19 cellular contexts compared by ENCODE assay signal in genomic region chr7:47284691-47285246, GRCh38.
"Had no signal": no experiment of that assay in that cellular context is flagged by ENCODE, and none has a peak within 500 bp of the region (broad histone marks: within the 10 kb centered on the region; RNA-seq: fewer than 3 reads in every experiment).

No MANE protein-coding gene starts in this region.

- H3K9me3 Mint-ChIP-seq: activated naive CD4-positive, alpha-beta T cell treated with anti-CD3 and anti-CD28 coated beads, Interleukin-2, amount 50 U/mL, for 24 hours; neural progenitor cell had no signal

- H3K27ac ChIP-seq: cardiac muscle cell, left lung, neural progenitor cell, pancreas, VCaP had no signal

- H2AFZ ChIP-seq: neural progenitor cell had no signal

- H3K36me3 ChIP-seq: cardiac muscle cell, neural progenitor cell had no signal

- H3K36me3 Mint-ChIP-seq: activated CD4-positive, alpha-beta memory T cell treated with anti-CD3 and anti-CD28 coated beads for 36 hours; activated naive CD4-positive, alpha-beta T cell treated with anti-CD3 and anti-CD28 coated beads, Interleukin-2, amount 50 U/mL, for 24 hours had no signal

- H3K4me3 Mint-ChIP-seq: activated CD4-positive, alpha-beta memory T cell treated with anti-CD3 and anti-CD28 coated beads for 36 hours; activated naive CD4-positive, alpha-beta T cell treated with anti-CD3 and anti-CD28 coated beads, Interleukin-2, amount 50 U/mL, for 24 hours; activated T-cell treated with anti-CD3 and anti-CD28 coated beads, Interleukin-2, amount 50 U/mL, for 4 hours; neural progenitor cell had no signal

- H3K4me1 ChIP-seq: adrenal gland, left lung, neural progenitor cell, pancreas had no signal

- H3K4me1 Mint-ChIP-seq: activated naive CD4-positive, alpha-beta T cell treated with anti-CD3 and anti-CD28 coated beads, Interleukin-2, amount 50 U/mL, for 24 hours; neural progenitor cell had no signal

- ATAC-seq: activated T-cell treated with anti-CD3 and anti-CD28 coated beads, Interleukin-2, amount 50 U/mL, for 4 hours; left lung had no signal

- DNase-seq: activated CD4-positive, alpha-beta memory T cell treated with anti-CD3 and anti-CD28 coated beads for 36 hours; activated effector memory CD4-positive, alpha-beta T cell treated with Interleukin-2 at 50 U/mL for 16 hours; activated T-cell treated with anti-CD3 and anti-CD28 coated beads, Interleukin-2, amount 50 U/mL, for 4 hours; adrenal gland; left lung; mammary epithelial cell; pancreas; small intestine; stimulated activated CD4-positive, alpha-beta T cell treated with anti-CD3 and anti-CD28 coated beads, Interleukin-4, amount 100 ng/mL, for 4 hours; stimulated activated CD8-positive, alpha-beta memory T cell treated with anti-CD3 and anti-CD28 coated beads, Interleukin-4, amount 100 ng/mL, for 48 hours; stimulated activated naive CD4-positive, alpha-beta T cell treated with Interleukin-2 at 50 U/mL for 16 hours; substantia nigra; T-helper 1 cell; T1000; trophoblast cell had no signal

- H3K27me3 Mint-ChIP-seq: activated CD4-positive, alpha-beta memory T cell treated with anti-CD3 and anti-CD28 coated beads for 36 hours; activated naive CD4-positive, alpha-beta T cell treated with anti-CD3 and anti-CD28 coated beads, Interleukin-2, amount 50 U/mL, for 24 hours had no signal

- H3K27me3 ChIP-seq: adrenal gland, cardiac muscle cell, left lung, neural progenitor cell, pancreas had no signal

- H3K9me3 ChIP-seq: adrenal gland, left lung, pancreas had no signal

- H3K4me2 ChIP-seq: neural progenitor cell had no signal

- H3K27ac Mint-ChIP-seq: activated CD4-positive, alpha-beta memory T cell treated with anti-CD3 and anti-CD28 coated beads for 36 hours; activated naive CD4-positive, alpha-beta T cell treated with anti-CD3 and anti-CD28 coated beads, Interleukin-2, amount 50 U/mL, for 24 hours; neural progenitor cell had no signal

- H3K4me3 ChIP-seq: adrenal gland, cardiac muscle cell, left lung, neural progenitor cell, pancreas had no signal
